ENCODE assay signal across 1 cellular context in the genomic region with DNA sequence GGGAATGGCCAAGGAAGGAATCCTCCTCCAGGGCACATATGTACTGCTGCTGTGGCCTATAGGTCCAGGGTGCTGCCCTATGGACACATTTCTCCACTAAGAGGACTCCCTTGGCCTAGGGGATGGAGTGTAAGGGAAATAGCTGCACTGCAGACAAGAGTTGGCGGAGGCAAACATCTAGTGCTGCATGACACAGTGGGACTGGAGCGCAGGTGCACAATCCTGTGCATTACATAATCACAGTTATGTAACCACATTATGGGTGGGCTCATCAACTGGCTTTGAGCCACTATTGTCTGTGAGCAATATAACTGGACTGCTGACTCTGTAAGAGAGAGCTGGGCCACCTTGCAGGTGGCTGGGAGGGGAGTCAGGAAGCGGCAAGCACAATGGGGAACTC.
TF ChIP-seq lines count a peak whose summit lies in the region.

No MANE protein-coding gene starts in this region.

TF ChIP-seq in HEK293, 187 proteins besides CTCF, POLR2A, EP300 and RAD21 (continued from another document):
- TF ChIP-seq, protein P1, sequence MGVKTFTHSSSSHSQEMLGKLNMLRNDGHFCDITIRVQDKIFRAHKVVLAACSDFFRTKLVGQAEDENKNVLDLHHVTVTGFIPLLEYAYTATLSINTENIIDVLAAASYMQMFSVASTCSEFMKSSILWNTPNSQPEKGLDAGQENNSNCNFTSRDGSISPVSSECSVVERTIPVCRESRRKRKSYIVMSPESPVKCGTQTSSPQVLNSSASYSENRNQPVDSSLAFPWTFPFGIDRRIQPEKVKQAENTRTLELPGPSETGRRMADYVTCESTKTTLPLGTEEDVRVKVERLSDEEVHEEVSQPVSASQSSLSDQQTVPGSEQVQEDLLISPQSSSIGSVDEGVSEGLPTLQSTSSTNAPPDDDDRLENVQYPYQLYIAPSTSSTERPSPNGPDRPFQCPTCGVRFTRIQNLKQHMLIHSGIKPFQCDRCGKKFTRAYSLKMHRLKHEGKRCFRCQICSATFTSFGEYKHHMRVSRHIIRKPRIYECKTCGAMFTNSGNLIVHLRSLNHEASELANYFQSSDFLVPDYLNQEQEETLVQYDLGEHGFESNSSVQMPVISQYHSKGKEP (tag by site-specific recombination; IDR thresholded peaks at IDR 0.05), result no peak
TF ChIP-seq in HEK293: peak in this region for 2.
